In the genomic region with DNA sequence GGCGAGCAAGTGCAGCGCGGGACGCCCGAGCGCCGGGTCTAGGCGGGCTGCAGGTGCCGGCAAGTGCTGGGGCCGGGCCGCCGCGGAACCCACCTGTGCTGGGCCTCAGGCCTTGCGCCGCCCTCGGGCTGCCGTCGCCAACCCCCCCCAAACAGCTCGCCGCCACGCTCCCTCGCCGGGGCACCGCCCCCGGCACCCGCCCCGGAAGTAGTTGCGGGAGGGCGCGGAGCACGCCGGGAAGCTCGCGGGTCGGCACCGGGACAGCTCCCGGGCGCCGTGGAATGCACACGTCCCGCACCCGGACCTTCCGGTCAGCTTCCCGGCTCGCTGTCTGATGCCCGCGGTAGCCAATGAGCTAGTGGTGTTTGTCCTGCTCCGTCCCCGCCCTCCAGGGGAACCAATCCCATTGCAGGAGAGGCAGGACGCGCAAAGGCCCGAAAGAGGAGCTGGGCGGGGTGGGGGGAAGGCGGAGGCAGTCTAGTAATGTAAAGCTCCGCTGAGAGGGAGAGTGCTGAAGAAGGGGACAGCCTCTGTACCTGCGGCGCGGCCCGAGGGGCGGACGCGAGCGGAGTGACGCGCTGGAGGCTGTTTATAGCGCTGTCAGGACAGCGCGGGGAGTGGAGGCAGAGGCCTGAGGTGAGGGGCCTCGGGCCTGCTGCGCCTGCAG, we compare ENCODE assay signal across 1 cellular context.
TF ChIP-seq lines count a peak whose summit lies in the region.

Gene ANKS3, minus strand, starts transcription at position 209 of the 667 bp plus-strand sequence. CDS start 4,122 bp downstream, outside the sequence.
Gene DNAAF8, plus strand, starts transcription at position 475 of the 667 bp plus-strand sequence. CDS start 1,978 bp downstream, outside the sequence.

TF ChIP-seq in K562, 482 proteins besides CTCF, POLR2A, EP300 and RAD21 (continued from another document and continues in another):
- TF ChIP-seq, protein P1, sequence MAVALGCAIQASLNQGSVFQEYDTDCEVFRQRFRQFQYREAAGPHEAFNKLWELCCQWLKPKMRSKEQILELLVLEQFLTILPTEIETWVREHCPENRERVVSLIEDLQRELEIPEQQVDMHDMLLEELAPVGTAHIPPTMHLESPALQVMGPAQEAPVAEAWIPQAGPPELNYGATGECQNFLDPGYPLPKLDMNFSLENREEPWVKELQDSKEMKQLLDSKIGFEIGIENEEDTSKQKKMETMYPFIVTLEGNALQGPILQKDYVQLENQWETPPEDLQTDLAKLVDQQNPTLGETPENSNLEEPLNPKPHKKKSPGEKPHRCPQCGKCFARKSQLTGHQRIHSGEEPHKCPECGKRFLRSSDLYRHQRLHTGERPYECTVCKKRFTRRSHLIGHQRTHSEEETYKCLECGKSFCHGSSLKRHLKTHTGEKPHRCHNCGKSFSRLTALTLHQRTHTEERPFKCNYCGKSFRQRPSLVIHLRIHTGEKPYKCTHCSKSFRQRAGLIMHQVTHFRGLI (CRISPR knock-in tag; IDR thresholded peaks at IDR 0.05) = no peak
- no peak for TF ChIP-seq HES1 (IDR thresholded peaks at IDR 0.05; ENCODE audit: low read depth)
- TF ChIP-seq, protein P2, sequence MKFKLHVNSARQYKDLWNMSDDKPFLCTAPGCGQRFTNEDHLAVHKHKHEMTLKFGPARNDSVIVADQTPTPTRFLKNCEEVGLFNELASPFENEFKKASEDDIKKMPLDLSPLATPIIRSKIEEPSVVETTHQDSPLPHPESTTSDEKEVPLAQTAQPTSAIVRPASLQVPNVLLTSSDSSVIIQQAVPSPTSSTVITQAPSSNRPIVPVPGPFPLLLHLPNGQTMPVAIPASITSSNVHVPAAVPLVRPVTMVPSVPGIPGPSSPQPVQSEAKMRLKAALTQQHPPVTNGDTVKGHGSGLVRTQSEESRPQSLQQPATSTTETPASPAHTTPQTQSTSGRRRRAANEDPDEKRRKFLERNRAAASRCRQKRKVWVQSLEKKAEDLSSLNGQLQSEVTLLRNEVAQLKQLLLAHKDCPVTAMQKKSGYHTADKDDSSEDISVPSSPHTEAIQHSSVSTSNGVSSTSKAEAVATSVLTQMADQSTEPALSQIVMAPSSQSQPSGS (CRISPR knock-in tag; IDR thresholded peaks at IDR 0.05) = no peak
- peak; percentile 100 for TF ChIP-seq SAP30 (IDR thresholded peaks at IDR 0.05; ENCODE audit: borderline replicate concordance, insufficient read depth, low read depth, low read length, poor library complexity, severe bottlenecking)
- no peak for TF ChIP-seq ZNF512 (tag; IDR thresholded peaks at IDR 0.05)
- no peak; the same call in 1 of the 2 replicates for TF ChIP-seq KAT7 (CRISPR knock-in tag; IDR thresholded peaks at IDR 0.05; ENCODE audit: borderline replicate concordance)
- TF ChIP-seq, protein P3, sequence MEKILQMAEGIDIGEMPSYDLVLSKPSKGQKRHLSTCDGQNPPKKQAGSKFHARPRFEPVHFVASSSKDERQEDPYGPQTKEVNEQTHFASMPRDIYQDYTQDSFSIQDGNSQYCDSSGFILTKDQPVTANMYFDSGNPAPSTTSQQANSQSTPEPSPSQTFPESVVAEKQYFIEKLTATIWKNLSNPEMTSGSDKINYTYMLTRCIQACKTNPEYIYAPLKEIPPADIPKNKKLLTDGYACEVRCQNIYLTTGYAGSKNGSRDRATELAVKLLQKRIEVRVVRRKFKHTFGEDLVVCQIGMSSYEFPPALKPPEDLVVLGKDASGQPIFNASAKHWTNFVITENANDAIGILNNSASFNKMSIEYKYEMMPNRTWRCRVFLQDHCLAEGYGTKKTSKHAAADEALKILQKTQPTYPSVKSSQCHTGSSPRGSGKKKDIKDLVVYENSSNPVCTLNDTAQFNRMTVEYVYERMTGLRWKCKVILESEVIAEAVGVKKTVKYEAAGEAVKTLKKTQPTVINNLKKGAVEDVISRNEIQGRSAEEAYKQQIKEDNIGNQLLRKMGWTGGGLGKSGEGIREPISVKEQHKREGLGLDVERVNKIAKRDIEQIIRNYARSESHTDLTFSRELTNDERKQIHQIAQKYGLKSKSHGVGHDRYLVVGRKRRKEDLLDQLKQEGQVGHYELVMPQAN (IDR thresholded peaks at IDR 0.05; ENCODE audit: borderline replicate concordance) = peak; percentile 100
- no peak for TF ChIP-seq ZNF165 (CRISPR knock-in tag; IDR thresholded peaks at IDR 0.05; ENCODE audit: borderline replicate concordance)
- peak in 1 of 2 experiments; percentile 94; a peak in 3 of 4 replicates for TF ChIP-seq SIN3A (IDR thresholded peaks at IDR 0.05; ENCODE audit: borderline replicate concordance in 2 of 2, control insufficient read depth in 1 of 2, low read depth in 2 of 2, low read length in 2 of 2)
- TF ChIP-seq MLLT1 (IDR thresholded peaks at IDR 0.05) = no peak
- TF ChIP-seq ETV1 (tag; conservative IDR thresholded peaks at IDR 0.05; ENCODE audit: low read depth) = peak; percentile 81
- peak; percentile 98 for TF ChIP-seq HDAC2 (IDR thresholded peaks at IDR 0.05)
- no peak for TF ChIP-seq ELF4 (CRISPR knock-in tag; IDR thresholded peaks at IDR 0.05)
- TF ChIP-seq NFYB (IDR thresholded peaks at IDR 0.05; ENCODE audit: extremely low read depth, insufficient read length) = peak; percentile 65
- TF ChIP-seq SAFB (IDR thresholded peaks at IDR 0.05; ENCODE audit: borderline replicate concordance, low read depth, low read length) = no peak
- peak; percentile 83 for TF ChIP-seq KLF1 (tag; IDR thresholded peaks at IDR 0.05)
- no peak for TF ChIP-seq NR3C1 (CRISPR knock-in tag; IDR thresholded peaks at IDR 0.05)
- TF ChIP-seq CREBBP (IDR thresholded peaks at IDR 0.05; ENCODE audit: low read depth, low read length) = no peak
- TF ChIP-seq ZNF282 (CRISPR knock-in tag; IDR thresholded peaks at IDR 0.05) = no peak; the same call in 1 of the 2 replicates
- peak; percentile 83 to 98; a peak in 3 of 4 replicates for TF ChIP-seq TEAD1 (CRISPR knock-in tag; IDR thresholded peaks at IDR 0.05)
- no peak for TF ChIP-seq XRCC4 (IDR thresholded peaks at IDR 0.05; ENCODE audit: extremely low read depth, insufficient read depth, insufficient read length)
- no peak for TF ChIP-seq HEY1 (CRISPR knock-in tag; IDR thresholded peaks at IDR 0.05; ENCODE audit: borderline replicate concordance)
- TF ChIP-seq, protein P4, sequence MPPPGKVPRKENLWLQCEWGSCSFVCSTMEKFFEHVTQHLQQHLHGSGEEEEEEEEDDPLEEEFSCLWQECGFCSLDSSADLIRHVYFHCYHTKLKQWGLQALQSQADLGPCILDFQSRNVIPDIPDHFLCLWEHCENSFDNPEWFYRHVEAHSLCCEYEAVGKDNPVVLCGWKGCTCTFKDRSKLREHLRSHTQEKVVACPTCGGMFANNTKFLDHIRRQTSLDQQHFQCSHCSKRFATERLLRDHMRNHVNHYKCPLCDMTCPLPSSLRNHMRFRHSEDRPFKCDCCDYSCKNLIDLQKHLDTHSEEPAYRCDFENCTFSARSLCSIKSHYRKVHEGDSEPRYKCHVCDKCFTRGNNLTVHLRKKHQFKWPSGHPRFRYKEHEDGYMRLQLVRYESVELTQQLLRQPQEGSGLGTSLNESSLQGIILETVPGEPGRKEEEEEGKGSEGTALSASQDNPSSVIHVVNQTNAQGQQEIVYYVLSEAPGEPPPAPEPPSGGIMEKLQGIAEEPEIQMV (tag; conservative IDR thresholded peaks at IDR 0.05; ENCODE audit: low read depth) = no peak
- TF ChIP-seq FOXO4 (CRISPR knock-in tag; IDR thresholded peaks at IDR 0.05) = no peak
- no peak for TF ChIP-seq ARID2 (IDR thresholded peaks at IDR 0.05)
- no peak for TF ChIP-seq ZHX1 (conservative IDR thresholded peaks at IDR 0.05; ENCODE audit: low read length)
- TF ChIP-seq NFIX (CRISPR knock-in tag; IDR thresholded peaks at IDR 0.05; ENCODE audit: low read depth) = no peak
- TF ChIP-seq YBX1 (IDR thresholded peaks at IDR 0.05) = no peak
- TF ChIP-seq L3MBTL2 (IDR thresholded peaks at IDR 0.05) = peak; percentile 81
- no peak for TF ChIP-seq E4F1 (CRISPR knock-in tag; IDR thresholded peaks at IDR 0.05; ENCODE audit: borderline replicate concordance)
- no peak for TF ChIP-seq ZNF316 (IDR thresholded peaks at IDR 0.05)
- peak; percentile 96 for TF ChIP-seq CXXC5 (CRISPR knock-in tag; IDR thresholded peaks at IDR 0.05)
- no peak for TF ChIP-seq TRIM25 (IDR thresholded peaks at IDR 0.05; ENCODE audit: borderline replicate concordance)
